ENCODE assay signal across 13 cellular contexts in genomic region chr14:75476274-75476995, GRCh38. TPM values are rescaled to one million over a fixed set of nuclear protein-coding genes. Genes with fewer than 3 reads are reported as not detected.
DNase-seq lines count a peak whose midpoint lies in the region; ATAC-seq and TF ChIP-seq lines count a peak whose summit lies in the region.
"Had no signal": no experiment of that assay in that cellular context is flagged by ENCODE, and none has a peak within 500 bp of the region (broad histone marks: within the 10 kb centered on the region; RNA-seq: fewer than 3 reads in every experiment).

No MANE protein-coding gene starts in this region.

- no peak overlapping the region for H3K27ac Mint-ChIP-seq in CD8-positive, alpha-beta memory T cell
- H3K27ac Mint-ChIP-seq: activated naive CD8-positive, alpha-beta T cell treated with anti-CD3 and anti-CD28 coated beads for 36 hours had no signal

- H3K4me3 Mint-ChIP-seq in CD8-positive, alpha-beta memory T cell, result no peak overlapping the region
- H3K4me3 Mint-ChIP-seq: activated naive CD8-positive, alpha-beta T cell treated with anti-CD3 and anti-CD28 coated beads for 36 hours had no signal

- no peaks in the 10 kb centered on the region for H3K36me3 Mint-ChIP-seq in CD8-positive, alpha-beta memory T cell
- H3K36me3 Mint-ChIP-seq: activated naive CD8-positive, alpha-beta T cell treated with anti-CD3 and anti-CD28 coated beads for 36 hours had no signal

- no peak overlapping the region for H3K9ac ChIP-seq in colonic mucosa (ENCODE audit: low read depth in 2 of 2, low read length in 2 of 2)

- H3K36me3 ChIP-seq in colonic mucosa (peaks cover 5% of the 10 kb centered on the region), mucosa of descending colon (ENCODE audit: low read depth) (no peaks in the 10 kb centered on the region)
- no peaks in the 10 kb centered on the region for H3K36me3 ChIP-seq in CD8-positive, alpha-beta memory T cell (ENCODE audit: insufficient read depth, low read length)

- H3K9me3 ChIP-seq in colonic mucosa (no peaks in the 10 kb centered on the region), mucosa of descending colon (no peaks in the 10 kb centered on the region)
- no peaks in the 10 kb centered on the region for H3K9me3 ChIP-seq in CD8-positive, alpha-beta memory T cell (ENCODE audit: low read length)

- TF ChIP-seq CTCF in colonic mucosa (IDR thresholded peaks at IDR 0.05), result no peak
- TF ChIP-seq CTCF in mucosa of descending colon (IDR thresholded peaks at IDR 0.05), result no peak
- no peak for TF ChIP-seq CTCF in foreskin keratinocyte (conservative IDR thresholded peaks at IDR 0.05)

- H3K27me3 ChIP-seq in colonic mucosa (no peaks in the 10 kb centered on the region), foreskin keratinocyte (peaks cover 11% of the 10 kb centered on the region)
- no peaks in the 10 kb centered on the region for H3K27me3 ChIP-seq in CD8-positive, alpha-beta memory T cell (ENCODE audit: insufficient read depth, low read length, poor library complexity, severe bottlenecking)

- no peaks in the 10 kb centered on the region for H3K9me3 Mint-ChIP-seq in CD8-positive, alpha-beta memory T cell
- H3K9me3 Mint-ChIP-seq: activated naive CD8-positive, alpha-beta T cell treated with anti-CD3 and anti-CD28 coated beads for 36 hours had no signal

- H3K4me3 ChIP-seq in colonic mucosa, result no peak overlapping the region
- H3K4me3 ChIP-seq in mucosa of descending colon, result no peak overlapping the region
- no peak overlapping the region for H3K4me3 ChIP-seq in CD8-positive, alpha-beta memory T cell (ENCODE audit: low read length)

- H3K4me1 Mint-ChIP-seq in CD8-positive, alpha-beta memory T cell, result no peaks in the 10 kb centered on the region
- H3K4me1 Mint-ChIP-seq: activated naive CD8-positive, alpha-beta T cell treated with anti-CD3 and anti-CD28 coated beads for 36 hours had no signal

- peak overlapping the region; percentile 6 for H3K27ac ChIP-seq in colonic mucosa
- no peak overlapping the region for H3K27ac ChIP-seq in CD8-positive, alpha-beta memory T cell (ENCODE audit: low read depth, low read length)
- H3K27ac ChIP-seq in foreskin keratinocyte, result no peak overlapping the region

- peak; percentile 95 for DNase-seq in DMS53 (lab: John Stamatoyannopoulos, UW)
- peak; percentile 49 for DNase-seq in NCI-H2171 (lab: John Stamatoyannopoulos, UW)
- no peak for DNase-seq in colonic mucosa
- peak in 1 of 3 donors; percentile 54 for DNase-seq in mucosa of descending colon
- DNase-seq in CD8-positive, alpha-beta memory T cell, result no peak
- no peak for DNase-seq in foreskin keratinocyte
- DNase-seq: activated CD4-positive, CD25-positive, alpha-beta regulatory T cell treated with anti-CD3 and anti-CD28 coated beads, Interleukin-2, amount 50 U/mL, for 72 hours; activated naive CD8-positive, alpha-beta T cell treated with anti-CD3 and anti-CD28 coated beads for 36 hours; effector CD4-positive, alpha-beta T cell; islet precursor cell; NCI-H526 treated with DMSO at 0.1 percent for 48 hours had no signal

- peaks cover 3 to 11% of the 10 kb centered on the region in 2 donors for H3K27me3 Mint-ChIP-seq in CD8-positive, alpha-beta memory T cell

- intact Hi-C loops in colonic mucosa (cut with DNase I) (loop anchor here (10.0 kb wide), 1 partner anchor 52 kb away; the partner anchor contains the start of gene JDP2), mucosa of descending colon (cut with DNase I, micrococcal nuclease) (no loop called here)

- H3K4me1 ChIP-seq in colonic mucosa (no peaks in the 10 kb centered on the region), mucosa of descending colon (ENCODE audit: low read depth) (peaks cover 16% of the 10 kb centered on the region), foreskin keratinocyte (no peaks in the 10 kb centered on the region)
- no peaks in the 10 kb centered on the region for H3K4me1 ChIP-seq in CD8-positive, alpha-beta memory T cell (ENCODE audit: insufficient read depth, low read length)

- ATAC-seq in mucosa of descending colon, result peak; percentile 71
- ATAC-seq in HG02571 (IDR thresholded peaks at IDR 0.05; ENCODE audit: unreplicated experiment), result no peak
- no peak for ATAC-seq in GM18873 (IDR thresholded peaks at IDR 0.05; ENCODE audit: low FRiP score, unreplicated experiment)
- no peak for ATAC-seq in foreskin keratinocyte

- CTCF ChIA-PET in CD8-positive, alpha-beta memory T cell (lab: Charles Lee), result interaction anchor here (1.3 kb wide), 1 partner anchor 39 kb away, joined by 3 read pairs; no protein-coding TSS in a partner anchor

- POLR2A ChIA-PET in CD8-positive, alpha-beta memory T cell (lab: Charles Lee), result no interaction called here

RNA-seq across cellular contexts. Expression of gene BATF, which starts 45.8 kb away (rescaled TPM):
- 1 to 10 TPM in 1 of 2 donors, under 1 TPM in 1; 0.77 to 1.3 TPM for total RNA-seq in colonic mucosa
- total RNA-seq in mucosa of descending colon, result 1 to 10 TPM; 1.7 to 3.0 (median 2.3) TPM
- total RNA-seq in CD8-positive, alpha-beta memory T cell, result 100 to 1,000 TPM; 165 to 172 TPM
- 60.4 TPM for polyA plus RNA-seq in CD8-positive, alpha-beta memory T cell
- total RNA-seq in foreskin keratinocyte, result not detected in 2 replicates
- not detected in 2 replicates for polyA plus RNA-seq in foreskin keratinocyte

RNA-seq across cellular contexts. Expression of gene JDP2, which starts 48.6 kb away (rescaled TPM):
- total RNA-seq in colonic mucosa (10 to 100 TPM; 19.4 to 37.1 TPM), mucosa of descending colon (10 to 100 TPM; 17.7 to 48.0 (median 29.0) TPM), foreskin keratinocyte (31.0 and 32.3 TPM in 2 replicates)
- total RNA-seq in CD8-positive, alpha-beta memory T cell, result under 1 TPM; 0.24 to 0.53 TPM
- not detected for polyA plus RNA-seq in CD8-positive, alpha-beta memory T cell
- 32.3 and 34.0 TPM in 2 replicates for polyA plus RNA-seq in foreskin keratinocyte

Comparison
In these comparisons a context has a peak if more than half of its experiments do, and no peak if none do; other contexts are left out.
1. DNase-seq: peak in DMS53 (single experiment) and NCI-H2171 (single experiment); none in colonic mucosa (single experiment), CD8-positive, alpha-beta memory T cell (0 of 5) and foreskin keratinocyte (0 of 2).
2. RNA of gene BATF, which starts 45.8 kb away (total RNA-seq): 165 to 172 TPM in CD8-positive, alpha-beta memory T cell; 1.7 to 3.0 TPM in mucosa of descending colon, 0.77 to 1.3 TPM in colonic mucosa and not detected in foreskin keratinocyte; every median in the first group is over 10 times any median in the second.
3. RNA of gene JDP2, which starts 48.6 kb away (total RNA-seq): 19.4 to 37.1 TPM in colonic mucosa, 31.0 to 32.3 TPM in foreskin keratinocyte and 17.7 to 48.0 TPM in mucosa of descending colon; 0.24 to 0.53 TPM in CD8-positive, alpha-beta memory T cell; every median in the first group is over 10 times any median in the second.